In the genomic region with DNA sequence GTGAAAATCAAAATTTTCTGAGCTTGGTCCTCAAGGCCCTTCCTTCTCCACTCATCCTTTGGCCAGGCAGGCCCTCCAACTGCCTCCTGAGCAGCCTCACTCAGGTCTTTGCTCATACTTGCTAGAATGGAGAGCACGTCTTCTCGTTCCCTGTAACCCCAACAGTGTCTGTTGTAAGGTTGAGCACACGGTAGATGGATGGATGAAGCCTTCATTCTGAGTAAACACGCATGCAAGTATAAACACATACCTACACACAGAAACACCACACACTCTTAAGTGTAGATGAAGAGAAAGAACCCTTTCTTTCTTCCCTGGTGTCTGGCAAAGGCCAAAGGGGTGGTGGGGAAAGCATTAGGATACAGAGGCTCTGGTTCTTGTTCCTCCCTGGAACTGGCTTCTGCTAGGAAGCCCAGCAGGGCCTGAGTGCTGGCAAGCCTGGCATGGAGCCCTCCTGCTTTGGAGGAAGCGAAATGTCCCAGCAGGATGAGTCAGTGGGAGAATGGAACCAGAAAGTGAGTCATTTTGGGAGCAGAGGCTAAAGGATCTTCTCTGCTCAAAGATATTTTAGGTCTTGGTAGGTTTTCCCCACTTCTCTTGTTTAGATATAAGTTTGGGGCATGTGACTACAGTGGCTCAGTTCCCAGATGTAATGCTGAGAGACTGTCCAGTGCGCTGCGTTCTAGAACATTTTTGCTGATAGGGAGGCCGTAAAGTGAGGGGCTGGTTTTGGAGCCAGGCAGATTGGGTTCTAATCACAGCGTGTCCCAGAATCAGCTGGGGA, we compare ENCODE assay signal across 8 cellular contexts.
DNase-seq lines count a peak whose midpoint lies in the region; ATAC-seq and TF ChIP-seq lines count a peak whose summit lies in the region.
"Had no signal": no experiment of that assay in that cellular context is flagged by ENCODE, and none has a peak within 500 bp of the region (broad histone marks: within the 10 kb centered on the region; RNA-seq: fewer than 3 reads in every experiment).

No MANE protein-coding gene starts in this region.

- ATAC-seq in HG03135 (IDR thresholded peaks at IDR 0.05; ENCODE audit: unreplicated experiment): no peak

- peak; percentile 73 for DNase-seq in NCI-H226
- peak; percentile 27 for DNase-seq in epithelial cell of esophagus (ENCODE audit: low read depth)
- no peak for DNase-seq in vagina (ENCODE audit: extremely low spot score in 2 of 2)
- no peak for DNase-seq in activated T-cell treated with anti-CD3 and anti-CD28 coated beads for 4 hours
- DNase-seq in stimulated activated CD4-positive, alpha-beta T cell treated with anti-CD3 and anti-CD28 coated beads, Interleukin-4, amount 100 ng/mL, for 4 hours: no peak
- DNase-seq: KG1 had no signal

- intact Hi-C loops in vagina (cut with DNase I): loop anchor here (10.0 kb wide), 1 partner anchor 75 kb away; no protein-coding TSS in a partner anchor

- H3K4me3 ChIP-seq in epithelial cell of esophagus (ENCODE audit: low read length) (no peak overlapping the region), mesodermal cell (ENCODE audit: extremely low read depth, insufficient read depth, low read length, poor library complexity, severe bottlenecking) (no peak overlapping the region), vagina (no peak overlapping the region)

- H3K4me1 ChIP-seq in mesodermal cell (ENCODE audit: control insufficient read depth, insufficient read depth, low read length, poor library complexity, severe bottlenecking): peaks cover 30% of the 10 kb centered on the region
- H3K4me1 ChIP-seq in vagina: peaks cover 41% of the 10 kb centered on the region

- H3K9me3 ChIP-seq in mesodermal cell (ENCODE audit: control insufficient read depth, low read length) (no peaks in the 10 kb centered on the region), vagina (no peaks in the 10 kb centered on the region)

- TF ChIP-seq POLR2A in vagina (IDR thresholded peaks at IDR 0.05): no peak

- no peak for TF ChIP-seq CTCF in epithelial cell of esophagus (IDR thresholded peaks at IDR 0.05; ENCODE audit: insufficient read depth, low read depth, low read length, missing control alignments)
- no peak for TF ChIP-seq CTCF in vagina (IDR thresholded peaks at IDR 0.05)

- H3K36me3 ChIP-seq in mesodermal cell (ENCODE audit: control insufficient read depth, insufficient read depth, low read length): no peaks in the 10 kb centered on the region
- H3K36me3 ChIP-seq in vagina: no peaks in the 10 kb centered on the region

- no peaks in the 10 kb centered on the region for H3K27me3 ChIP-seq in vagina

- WGBS in mesodermal cell (ENCODE audit: insufficient coverage in 2 of 2), 2 experiments: 90 to 98% methylated on average over 5 to 7 of the region's 9 CpGs

- peak overlapping the region; percentile 29 for H3K27ac ChIP-seq in mesodermal cell (ENCODE audit: low read depth, low read length, severe bottlenecking)
- peak overlapping the region; percentile 79 for H3K27ac ChIP-seq in vagina

Comparison
In these comparisons a context has a peak if more than half of its experiments do, and no peak if none do; other contexts are left out.
1. DNase-seq: peak in NCI-H226 (single experiment) and epithelial cell of esophagus (single experiment); none in vagina (0 of 2), activated T-cell treated with anti-CD3 and anti-CD28 coated beads for 4 hours (single experiment) and stimulated activated CD4-positive, alpha-beta T cell treated with anti-CD3 and anti-CD28 coated beads, Interleukin-4, amount 100 ng/mL, for 4 hours (0 of 2).